In genomic region chr10:127612-128432, GRCh38 we compare ENCODE assay signal across 8 cellular contexts. TPM values are rescaled to one million over a fixed set of nuclear protein-coding genes. Genes with fewer than 3 reads are reported as not detected.
DNase-seq lines count a peak whose midpoint lies in the region; ATAC-seq, FAIRE-seq and TF ChIP-seq lines count a peak whose summit lies in the region.

No MANE protein-coding gene starts in this region.

- no peak overlapping the region for H3K4me3 ChIP-seq in prostate gland

- no peaks in the 10 kb centered on the region for H3K9me3 ChIP-seq in prostate gland

- H3K27me3 ChIP-seq in prostate gland (replicated peaks; ENCODE audit: insufficient read depth) = no peaks in the 10 kb centered on the region

- H3K4me3 Mint-ChIP-seq in activated naive CD4-positive, alpha-beta T cell treated with anti-CD3 and anti-CD28 coated beads, Interleukin-2, amount 50 U/mL, for 24 hours = peak overlapping the region; percentile 84
- peak overlapping the region; percentile 75 to 87 for H3K4me3 Mint-ChIP-seq in stimulated activated naive CD8-positive, alpha-beta T cell treated with anti-CD3 and anti-CD28 coated beads, Interleukin-15, amount 100 ng/mL, for 72 hours

- ATAC-seq in GM19372 (IDR thresholded peaks at IDR 0.05; ENCODE audit: low read depth, unreplicated experiment) (peak; percentile 81), HG03571 (IDR thresholded peaks at IDR 0.05; ENCODE audit: unreplicated experiment) (peak; percentile 72)
- peak; percentile 76 for ATAC-seq in stimulated activated naive CD8-positive, alpha-beta T cell treated with anti-CD3 and anti-CD28 coated beads, Interleukin-15, amount 100 ng/mL, for 72 hours

- no peaks in the 10 kb centered on the region for H3K9me3 Mint-ChIP-seq in activated naive CD4-positive, alpha-beta T cell treated with anti-CD3 and anti-CD28 coated beads, Interleukin-2, amount 50 U/mL, for 24 hours
- peaks cover 6% of the 10 kb centered on the region in 2 donors for H3K9me3 Mint-ChIP-seq in stimulated activated naive CD8-positive, alpha-beta T cell treated with anti-CD3 and anti-CD28 coated beads, Interleukin-15, amount 100 ng/mL, for 72 hours

- peaks cover 16% of the 10 kb centered on the region for H3K4me1 Mint-ChIP-seq in activated naive CD4-positive, alpha-beta T cell treated with anti-CD3 and anti-CD28 coated beads, Interleukin-2, amount 50 U/mL, for 24 hours
- H3K4me1 Mint-ChIP-seq in stimulated activated naive CD8-positive, alpha-beta T cell treated with anti-CD3 and anti-CD28 coated beads, Interleukin-15, amount 100 ng/mL, for 72 hours = peaks cover 43% of the 10 kb centered on the region

- H3K36me3 ChIP-seq in prostate gland = no peaks in the 10 kb centered on the region

- no peaks in the 10 kb centered on the region for H3K4me1 ChIP-seq in prostate gland (replicated peaks)

- H3K27me3 Mint-ChIP-seq in activated naive CD4-positive, alpha-beta T cell treated with anti-CD3 and anti-CD28 coated beads, Interleukin-2, amount 50 U/mL, for 24 hours = peaks cover 7% of the 10 kb centered on the region
- peaks cover 9% of the 10 kb centered on the region for H3K27me3 Mint-ChIP-seq in stimulated activated naive CD8-positive, alpha-beta T cell treated with anti-CD3 and anti-CD28 coated beads, Interleukin-15, amount 100 ng/mL, for 72 hours

- 86% methylated on average over 9 of the region's 9 CpGs for whole genome bisulfite sequencing in prostate gland

- no peak for FAIRE-seq in HTR-8/SVneo (lab: Jason Lieb, UNC)

- peak overlapping the region; percentile 84 for H3K27ac Mint-ChIP-seq in activated naive CD4-positive, alpha-beta T cell treated with anti-CD3 and anti-CD28 coated beads, Interleukin-2, amount 50 U/mL, for 24 hours
- H3K27ac Mint-ChIP-seq in stimulated activated naive CD8-positive, alpha-beta T cell treated with anti-CD3 and anti-CD28 coated beads, Interleukin-15, amount 100 ng/mL, for 72 hours = peak overlapping the region; percentile 91 to 96

- H3K36me3 Mint-ChIP-seq in activated naive CD4-positive, alpha-beta T cell treated with anti-CD3 and anti-CD28 coated beads, Interleukin-2, amount 50 U/mL, for 24 hours = no peaks in the 10 kb centered on the region

- no peak for TF ChIP-seq CTCF in prostate gland (IDR thresholded peaks at IDR 0.05)

- intact Hi-C loops in prostate gland (cut with DNase I) = no loop called here

- TF ChIP-seq POLR2A in prostate gland (IDR thresholded peaks at IDR 0.05) = no peak

- H3K27ac ChIP-seq in prostate gland = no peak overlapping the region

- DNase-seq in AML-193 (lab: John Stamatoyannopoulos, UW) (peak; percentile 80 to 84), GOT3 (lab: John Stamatoyannopoulos, UW) (no peak), HTR-8/SVneo (ENCODE audit: insufficient read length, low spot score) (no peak), prostate gland (ENCODE audit: low spot score) (no peak)
- peak in 1 of 2 donors; percentile 19 for DNase-seq in stimulated activated naive CD8-positive, alpha-beta T cell treated with anti-CD3 and anti-CD28 coated beads, Interleukin-15, amount 100 ng/mL, for 72 hours

RNA-seq across cellular contexts. Expression of gene ZMYND11, which starts 7.4 kb away (rescaled TPM):
- 10 to 100 TPM; 66.6 to 78.1 TPM for total RNA-seq in prostate gland

Comparison
In these comparisons a context has a peak if more than half of its experiments do, and no peak if none do; other contexts are left out.
1. DNase-seq: peak in AML-193 (2 of 2); none in GOT3 (single experiment), HTR-8/SVneo (single experiment) and prostate gland (single experiment).
2. Peak in every context shown above with its lines, with median percentiles within 50 percentile points of each other: ATAC-seq.